In the genomic region with DNA sequence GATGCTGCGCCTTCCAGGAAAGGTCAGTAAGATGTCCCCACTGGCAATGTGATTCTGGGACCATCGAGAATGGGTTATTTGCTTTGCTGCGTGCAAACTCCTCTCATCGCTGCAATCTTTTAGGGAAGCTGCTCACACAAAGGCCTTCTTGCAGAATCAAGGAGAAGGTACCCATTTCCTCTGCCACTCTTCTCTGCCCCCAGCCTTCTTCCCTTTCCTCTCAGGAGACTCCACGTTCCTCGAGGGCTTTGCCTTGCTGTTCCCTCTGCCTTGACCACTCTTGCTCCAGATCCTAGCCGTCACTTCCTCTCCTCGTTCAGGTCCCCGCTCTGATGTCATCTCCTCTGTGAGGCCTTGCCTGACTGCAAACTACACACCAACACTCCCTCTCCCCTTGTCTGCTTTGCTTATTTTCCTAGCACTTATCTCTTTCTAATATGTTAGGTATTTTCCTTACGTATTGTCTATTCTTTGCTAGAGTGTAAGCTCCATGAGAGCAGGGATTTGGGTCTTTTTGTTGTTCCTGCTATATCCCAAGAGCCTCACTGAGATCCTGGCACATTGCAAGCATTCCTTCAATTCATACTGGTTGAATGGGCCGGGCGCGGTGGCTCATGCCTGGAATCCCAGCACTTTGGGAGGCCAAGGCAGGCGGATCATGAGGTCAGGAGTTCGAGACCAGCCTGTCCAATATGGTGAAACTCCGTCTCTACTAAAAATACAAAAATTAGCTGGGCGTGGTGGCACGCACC, we compare ENCODE assay signal across 17 cellular contexts. TPM values are rescaled to one million over a fixed set of nuclear protein-coding genes. Genes with fewer than 3 reads are reported as not detected.
DNase-seq lines count a peak whose midpoint lies in the region; ATAC-seq and TF ChIP-seq lines count a peak whose summit lies in the region.
"Had no signal": no experiment of that assay in that cellular context is flagged by ENCODE, and none has a peak within 500 bp of the region (broad histone marks: within the 10 kb centered on the region; RNA-seq: fewer than 3 reads in every experiment).

No MANE protein-coding gene starts in this region.

- H3K4me3 ChIP-seq in GM23338 (no peak overlapping the region), sigmoid colon (no peak overlapping the region), WERI-Rb-1 (ENCODE audit: low read depth, low read length) (no peak overlapping the region)
- H3K4me3 ChIP-seq: breast epithelium, left lung had no signal

- POLR2A ChIA-PET in WTC11 (lab: Charles Lee), result interaction anchor here (0.6 kb wide), 1 partner anchor 118 kb away, joined by 3 read pairs; no protein-coding TSS in a partner anchor

- H3K36me3 ChIP-seq in GM23338 (ENCODE audit: insufficient read depth) (no peaks in the 10 kb centered on the region), sigmoid colon (peaks cover 0 to 37% (median 7%) of the 10 kb centered on the region in 4 donors), WERI-Rb-1 (peaks cover 9% of the 10 kb centered on the region)
- H3K36me3 ChIP-seq: breast epithelium had no signal

- no peaks in the 10 kb centered on the region for H4K20me1 ChIP-seq in GM23338 (replicated peaks; ENCODE audit: insufficient read depth)

- H3K9me3 ChIP-seq in sigmoid colon (no peaks in the 10 kb centered on the region), WERI-Rb-1 (ENCODE audit: severe bottlenecking) (no peaks in the 10 kb centered on the region)
- H3K9me3 ChIP-seq: breast epithelium, left lung had no signal

- intact Hi-C loops in CD14-positive monocyte (cut with micrococcal nuclease) (loop anchor here in 1 of 2 donors (5.0 kb wide), 1 partner anchor 59 kb away; the partner anchor contains the start of gene YWHAE), sigmoid colon (cut with DNase I) (no loop called here)

- H3K4me1 Mint-ChIP-seq in CD14-positive monocyte, result peaks cover 58% of the 10 kb centered on the region
- H3K4me1 Mint-ChIP-seq in GM23338, result peaks cover 8% of the 10 kb centered on the region
- H3K4me1 Mint-ChIP-seq in WTC11, result peaks cover 13% of the 10 kb centered on the region

- DNase-seq in CD14-positive monocyte (ENCODE audit: low spot score), result peak; percentile 82
- peak; percentile 55 for DNase-seq in GM23338 (ENCODE audit: low spot score)
- DNase-seq in WTC11 (ENCODE audit: low spot score), result no peak
- DNase-seq in sigmoid colon, result no peak
- no peak for DNase-seq in WERI-Rb-1
- no peak for DNase-seq in NCI-H1417 (lab: John Stamatoyannopoulos, UW)
- DNase-seq: activated CD4-positive, alpha-beta T cell treated with anti-CD3 and anti-CD28 coated beads for 4 hours; activated naive CD8-positive, alpha-beta T cell treated with anti-CD3 and anti-CD28 coated beads for 36 hours; activated T-cell treated with anti-CD3 and anti-CD28 coated beads for 4 hours; effector memory CD4-positive, alpha-beta T cell; left lung; NCI-H1417 treated with DMSO at 0.1 percent for 48 hours; NCI-H2227 treated with DMSO at 0.1 percent for 48 hours; stimulated activated CD4-positive, alpha-beta T cell treated with anti-CD3 and anti-CD28 coated beads, Interleukin-12 subunit alpha, Interleukin-12 subunit beta, amount 100 ng/mL, for 4 hours had no signal

- H3K4me2 ChIP-seq in GM23338, result no peak overlapping the region

- H3K4me3 Mint-ChIP-seq in CD14-positive monocyte (peak overlapping the region; percentile 24 to 68), GM23338 (no peak overlapping the region), WTC11 (no peak overlapping the region)
- H3K4me3 Mint-ChIP-seq: activated naive CD8-positive, alpha-beta T cell treated with anti-CD3 and anti-CD28 coated beads for 36 hours; CD8-positive, alpha-beta T cell had no signal

- H3K27me3 ChIP-seq in GM23338 (ENCODE audit: insufficient read depth), result no peaks in the 10 kb centered on the region
- no peaks in the 10 kb centered on the region for H3K27me3 ChIP-seq in sigmoid colon
- no peaks in the 10 kb centered on the region for H3K27me3 ChIP-seq in WERI-Rb-1 (ENCODE audit: insufficient read depth, low read depth, severe bottlenecking)
- H3K27me3 ChIP-seq: breast epithelium had no signal

- H3K27me3 Mint-ChIP-seq in CD14-positive monocyte (ENCODE audit: low read depth in 3 of 3) (peaks cover 49 to 74% (median 69%) of the 10 kb centered on the region in 3 donors), GM23338 (ENCODE audit: insufficient read depth, low read depth, poor library complexity) (peaks cover 19% of the 10 kb centered on the region), WTC11 (ENCODE audit: low read depth) (no peaks in the 10 kb centered on the region; the same call in 1 of the 2 replicates)

- peaks cover 4% of the 10 kb centered on the region for H3K4me1 ChIP-seq in GM23338 (ENCODE audit: insufficient read depth)
- H3K4me1 ChIP-seq in sigmoid colon, result peaks cover 0 to 26% (median 18%) of the 10 kb centered on the region in 4 donors
- H3K4me1 ChIP-seq: breast epithelium had no signal

- no peak overlapping the region for H2AFZ ChIP-seq in GM23338

- no peaks in the 10 kb centered on the region for H3K9me2 ChIP-seq in GM23338 (ENCODE audit: insufficient read depth)

- ATAC-seq in GM23338 (no peak), WTC11 (no peak), GM18858 (IDR thresholded peaks at IDR 0.05; ENCODE audit: unreplicated experiment) (no peak)
- ATAC-seq: CD8-positive, alpha-beta T cell; left lung had no signal

- H3K27ac Mint-ChIP-seq in CD14-positive monocyte (peak overlapping the region; percentile 73 to 97 (median 86)), GM23338 (no peak overlapping the region), WTC11 (peak overlapping the region; percentile 15; the same call in 1 of the 2 replicates)
- H3K27ac Mint-ChIP-seq: activated naive CD8-positive, alpha-beta T cell treated with anti-CD3 and anti-CD28 coated beads for 36 hours; CD8-positive, alpha-beta T cell had no signal

- H3F3A ChIP-seq in GM23338 (replicated peaks; ENCODE audit: low read depth), result peaks cover 5% of the 10 kb centered on the region

- TF ChIP-seq POLR2A in sigmoid colon (IDR thresholded peaks at IDR 0.05), result no peak

- peaks cover 0 to 13% (median 2%) of the 10 kb centered on the region in 7 donors for H3K9me3 Mint-ChIP-seq in CD14-positive monocyte
- no peaks in the 10 kb centered on the region for H3K9me3 Mint-ChIP-seq in GM23338
- H3K9me3 Mint-ChIP-seq in WTC11, result peaks cover 3% of the 10 kb centered on the region; the same call in 1 of the 2 replicates
- H3K9me3 Mint-ChIP-seq: CD8-positive, alpha-beta T cell had no signal

- 84 to 90% methylated on average over 18 of the region's 18 CpGs for WGBS in sigmoid colon, 2 donors

- H3K79me2 ChIP-seq in GM23338 (replicated peaks; ENCODE audit: insufficient read depth), result no peaks in the 10 kb centered on the region

- TF ChIP-seq CTCF in CD14-positive monocyte (IDR thresholded peaks at IDR 0.05) (no peak), GM23338 (conservative IDR thresholded peaks at IDR 0.05; ENCODE audit: low read depth in 2 of 2) (no peak), WTC11 (IDR thresholded peaks at IDR 0.05) (no peak), sigmoid colon (IDR thresholded peaks at IDR 0.05) (no peak), WERI-Rb-1 (IDR thresholded peaks at IDR 0.05; ENCODE audit: low read depth, low read length) (no peak)

- no peak for TF ChIP-seq EP300 in sigmoid colon (IDR thresholded peaks at IDR 0.05)

- CTCF ChIA-PET in WTC11 (lab: Charles Lee), result interaction anchor here (1.1 kb wide), 1 partner anchor 129 kb away, joined by 3 read pairs; no protein-coding TSS in a partner anchor

- H3K36me3 Mint-ChIP-seq in CD14-positive monocyte (peaks cover 2 to 4% of the 10 kb centered on the region in 2 donors), GM23338 (ENCODE audit: low read depth) (peaks cover 15% of the 10 kb centered on the region; the same call in 2 of the 3 replicates), WTC11 (peaks cover 8% of the 10 kb centered on the region)

- H3K27ac ChIP-seq in GM23338 (ENCODE audit: low read depth), result no peak overlapping the region
- peak overlapping the region; percentile 4 to 72 (median 63) for H3K27ac ChIP-seq in sigmoid colon
- H3K27ac ChIP-seq in WERI-Rb-1, result no peak overlapping the region

TF ChIP-seq in GM23338, 12 proteins besides CTCF, POLR2A, EP300 and RAD21 (continues in another document):
- TF ChIP-seq ZNF331 (CRISPR knock-in tag; IDR thresholded peaks at IDR 0.05; ENCODE audit: low read depth), result no peak
- TF ChIP-seq NANOG (IDR thresholded peaks at IDR 0.05; ENCODE audit: borderline replicate concordance), result no peak

TF ChIP-seq in WTC11, 78 proteins besides CTCF, POLR2A, EP300 and RAD21 (continues in another document):
- TF ChIP-seq ZNF671 (CRISPR knock-in tag; IDR thresholded peaks at IDR 0.05), result no peak

RNA-seq across cellular contexts. Expression of gene CRK, which starts 5.3 kb away (rescaled TPM):
- polyA plus RNA-seq in CD14-positive monocyte (10 to 100 TPM; 22.3 to 28.0 TPM), GM23338 (2016; fragmentation: Nextera tagmentation; extraction: Ambion mirVana) (28.6 and 32.6 TPM in 2 replicates), sigmoid colon (10 to 100 TPM; 33.6 to 68.4 (median 48.0) TPM)
- total RNA-seq in GM23338 (2014; rRNA removed; shearing (Covaris generic)), result 59.8 and 61.1 TPM in 2 replicates
- total RNA-seq in WTC11 (2021) (43.6 to 45.2 TPM (median 43.7 TPM) in 3 replicates), sigmoid colon (10 to 100 TPM; 61.5 to 88.7 (median 76.1) TPM)

RNA-seq across cellular contexts. Expression of gene MYO1C, which starts 31.1 kb away (rescaled TPM):
- 1 to 10 TPM; 2.5 to 3.1 TPM for polyA plus RNA-seq in CD14-positive monocyte
- 35.2 and 57.1 TPM in 2 replicates for total RNA-seq in GM23338 (2014; rRNA removed; shearing (Covaris generic))
- polyA plus RNA-seq in GM23338 (2016; fragmentation: Nextera tagmentation; extraction: Ambion mirVana), result 12.3 and 13.9 TPM in 2 replicates
- total RNA-seq in WTC11 (2021), result 73.6 to 83.2 TPM (median 80.3 TPM) in 3 replicates
- total RNA-seq in sigmoid colon, result 100 to 1,000 TPM; 102 to 179 (median 117) TPM
- 100 to 1,000 TPM in 1 of 3 donors, 10 to 100 TPM in 2; 72.7 to 116 (median 86.2) TPM for polyA plus RNA-seq in sigmoid colon

RNA-seq across cellular contexts. Expression of gene INPP5K, which starts 55.0 kb away (rescaled TPM):
- 10 to 100 TPM; 53.0 to 58.7 TPM for polyA plus RNA-seq in CD14-positive monocyte
- 22.5 and 29.7 TPM in 2 replicates for total RNA-seq in GM23338 (2014; rRNA removed; shearing (Covaris generic))
- 8.4 TPM in 2 replicates for polyA plus RNA-seq in GM23338 (2016; fragmentation: Nextera tagmentation; extraction: Ambion mirVana)
- total RNA-seq in WTC11 (2021), result 17.1 to 26.8 TPM (median 18.5 TPM) in 3 replicates
- total RNA-seq in sigmoid colon, result 10 to 100 TPM; 41.0 to 66.5 (median 58.7) TPM
- 10 to 100 TPM; 25.7 to 33.1 (median 31.2) TPM for polyA plus RNA-seq in sigmoid colon

Comparison
In these comparisons a context has a peak if more than half of its experiments do, and no peak if none do; other contexts are left out.
1. DNase-seq: peak in CD14-positive monocyte (single experiment) and GM23338 (single experiment); none in WTC11 (single experiment), sigmoid colon (single experiment), WERI-Rb-1 (single experiment) and NCI-H1417 (0 of 3).
2. H3K4me3 Mint-ChIP-seq: peak in CD14-positive monocyte (2 of 2); none in GM23338 (single experiment) and WTC11 (single experiment).
3. H3K27ac ChIP-seq: peak in sigmoid colon (4 of 4); none in GM23338 (single experiment) and WERI-Rb-1 (single experiment).